ENCODE assay signal across 8 cellular contexts in the genomic region with DNA sequence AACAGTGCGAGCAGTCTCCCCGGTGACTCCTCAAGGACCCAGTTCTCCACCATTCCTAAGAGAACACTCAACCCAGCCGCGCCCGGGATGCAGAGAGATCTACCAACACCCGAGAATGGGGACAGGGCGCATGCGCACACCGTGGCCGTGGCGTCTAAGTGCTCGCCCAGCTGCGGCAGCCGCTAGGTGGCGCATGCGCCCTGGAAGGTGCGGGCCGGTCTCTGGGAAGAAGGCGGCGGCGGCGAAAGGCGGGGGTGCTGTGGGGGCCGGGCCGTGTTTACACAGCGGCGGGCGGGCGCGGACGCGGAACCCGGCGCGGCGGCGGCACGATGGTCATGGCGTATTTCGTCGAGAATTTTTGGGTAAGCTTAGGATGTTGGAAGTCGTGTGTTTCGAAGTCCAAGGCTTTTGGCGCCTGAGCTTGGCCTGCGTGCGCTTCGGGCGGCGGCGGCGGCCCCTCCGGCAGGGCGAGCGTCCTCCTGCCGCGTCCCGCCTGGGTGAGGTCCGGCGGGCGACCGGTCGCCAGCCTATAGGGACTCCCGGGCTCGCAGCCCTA.
DNase-seq lines count a peak whose midpoint lies in the region; ATAC-seq and TF ChIP-seq lines count a peak whose summit lies in the region.

A gene with protein sequence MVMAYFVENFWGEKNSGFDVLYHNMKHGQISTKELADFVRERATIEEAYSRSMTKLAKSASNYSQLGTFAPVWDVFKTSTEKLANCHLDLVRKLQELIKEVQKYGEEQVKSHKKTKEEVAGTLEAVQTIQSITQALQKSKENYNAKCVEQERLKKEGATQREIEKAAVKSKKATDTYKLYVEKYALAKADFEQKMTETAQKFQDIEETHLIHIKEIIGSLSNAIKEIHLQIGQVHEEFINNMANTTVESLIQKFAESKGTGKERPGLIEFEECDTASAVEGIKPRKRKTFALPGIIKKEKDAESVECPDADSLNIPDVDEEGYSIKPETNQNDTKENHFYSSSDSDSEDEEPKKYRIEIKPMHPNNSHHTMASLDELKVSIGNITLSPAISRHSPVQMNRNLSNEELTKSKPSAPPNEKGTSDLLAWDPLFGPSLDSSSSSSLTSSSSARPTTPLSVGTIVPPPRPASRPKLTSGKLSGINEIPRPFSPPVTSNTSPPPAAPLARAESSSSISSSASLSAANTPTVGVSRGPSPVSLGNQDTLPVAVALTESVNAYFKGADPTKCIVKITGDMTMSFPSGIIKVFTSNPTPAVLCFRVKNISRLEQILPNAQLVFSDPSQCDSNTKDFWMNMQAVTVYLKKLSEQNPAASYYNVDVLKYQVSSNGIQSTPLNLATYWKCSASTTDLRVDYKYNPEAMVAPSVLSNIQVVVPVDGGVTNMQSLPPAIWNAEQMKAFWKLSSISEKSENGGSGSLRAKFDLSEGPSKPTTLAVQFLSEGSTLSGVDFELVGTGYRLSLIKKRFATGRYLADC (plus strand): TSS at position 274 of the 556 bp plus-strand sequence. CDS start 56 bp downstream, at position 330.

- peak within 1 kb of the TSS; percentile 90 for H3K27ac Mint-ChIP-seq in central memory CD8-positive, alpha-beta T cell (ENCODE audit: low read depth)

- TF ChIP-seq CTCF in AG09319 (IDR thresholded peaks at IDR 0.05; ENCODE audit: low read depth, low read length), result peak; percentile 66

- peaks cover 58% of the 10 kb centered on the region for H3K27me3 Mint-ChIP-seq in central memory CD8-positive, alpha-beta T cell

- DNase-seq in AG09319 (ENCODE audit: extremely low read depth, low read depth) (peak; percentile 93), NCI-H345 (lab: John Stamatoyannopoulos, UW) (peak; percentile 92), iris pigment epithelial cell (ENCODE audit: low read depth) (peak; percentile 94)
- DNase-seq in activated CD4-positive, CD25-positive, alpha-beta regulatory T cell treated with anti-CD3 and anti-CD28 coated beads, Interleukin-2, amount 50 U/mL, for 16 hours (ENCODE audit: low read depth, low spot score), result peak; percentile 88
- DNase-seq in central memory CD8-positive, alpha-beta T cell (ENCODE audit: low spot score in 2 of 2), result peak; percentile 84 to 95
- DNase-seq in stimulated activated CD4-positive, alpha-beta T cell treated with anti-CD3 and anti-CD28 coated beads, Interleukin-12 subunit alpha, Interleukin-12 subunit beta, amount 100 ng/mL, for 24 hours (ENCODE audit: low read depth in 2 of 2), result peak; percentile 86 to 95

- H3K4me1 Mint-ChIP-seq in central memory CD8-positive, alpha-beta T cell, result peaks cover 21% of the 10 kb centered on the region

- ATAC-seq in GM19023 (IDR thresholded peaks at IDR 0.05; ENCODE audit: unreplicated experiment) (peak; percentile 97), HG03196 (IDR thresholded peaks at IDR 0.05; ENCODE audit: unreplicated experiment) (peak; percentile 93)
- peak; percentile 90 for ATAC-seq in central memory CD8-positive, alpha-beta T cell (replicated peaks; ENCODE audit: extremely low read depth, poor library complexity, severe bottlenecking)

- H3K9me3 Mint-ChIP-seq in central memory CD8-positive, alpha-beta T cell, result no peaks in the 10 kb centered on the region

- peak within 1 kb of the TSS; percentile 92 for H3K4me3 Mint-ChIP-seq in central memory CD8-positive, alpha-beta T cell

- peaks cover 17% of the 10 kb centered on the region for H3K36me3 Mint-ChIP-seq in central memory CD8-positive, alpha-beta T cell (ENCODE audit: insufficient read depth)

Comparison
In these comparisons a context has a peak if more than half of its experiments do, and no peak if none do; other contexts are left out.
1. Peak in every context shown above with its lines: DNase-seq and ATAC-seq.